23 cellular contexts compared by ENCODE assay signal in the genomic region with DNA sequence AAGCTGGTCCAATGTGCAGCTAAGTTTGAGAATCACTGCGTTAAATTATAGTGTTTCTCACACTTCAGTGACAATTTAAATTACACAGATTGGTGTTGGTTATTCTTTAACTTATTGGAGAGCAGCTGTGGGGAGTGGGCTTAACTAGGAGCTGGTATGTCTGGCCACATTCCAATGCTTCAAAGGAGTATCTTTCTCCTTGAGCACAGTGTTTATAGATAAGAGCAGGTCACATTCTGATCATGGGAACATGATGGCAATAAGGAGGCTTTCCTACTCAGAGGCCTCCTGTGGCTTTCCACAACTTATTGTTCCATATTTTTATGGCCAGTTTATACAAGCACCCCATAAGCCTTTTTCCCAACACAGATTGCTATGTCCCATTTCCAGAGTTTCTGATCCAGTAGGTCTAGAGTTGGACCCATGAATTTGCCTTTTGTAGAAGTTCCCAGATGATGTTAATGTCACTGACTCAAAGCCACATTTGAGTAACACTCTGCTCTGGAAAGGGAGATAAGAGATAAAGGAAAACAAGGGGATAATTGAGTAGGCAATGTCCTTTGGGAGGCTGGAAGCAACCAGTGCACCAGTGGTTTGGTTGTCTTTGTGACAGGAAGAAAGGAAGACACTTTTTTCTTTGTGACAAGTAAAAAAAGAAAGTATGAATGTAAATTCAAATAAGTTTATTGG. TPM values are rescaled to one million over a fixed set of nuclear protein-coding genes. Genes with fewer than 3 reads are reported as not detected.
A peak's percentile ranks its signal among the peaks of the same experiment; 100 is the strongest.
DNase-seq lines count a peak whose midpoint lies in the region; ATAC-seq, FAIRE-seq and TF ChIP-seq lines count a peak whose summit lies in the region.
"Had no signal": no experiment of that assay in that cellular context is flagged by ENCODE, and none has a peak within 500 bp of the region (broad histone marks: within the 10 kb centered on the region; RNA-seq: fewer than 3 reads in every experiment).

No MANE protein-coding gene starts in this region.

- no peak overlapping the region for H3K4me3 Mint-ChIP-seq in nephron

- H3K9ac ChIP-seq in endothelial cell of umbilical vein (replicated peaks; ENCODE audit: extremely low read depth, insufficient read depth, low read length), result no peak overlapping the region
- H3K9ac ChIP-seq: SK-N-SH had no signal

- H3K27me3 ChIP-seq in endothelial cell of umbilical vein (ENCODE audit: control insufficient read depth in 2 of 2, insufficient read depth in 2 of 2, low read length in 2 of 2), result no peaks in the 10 kb centered on the region
- H3K27me3 ChIP-seq: MG63 had no signal

- no peaks in the 10 kb centered on the region for H3K79me2 ChIP-seq in endothelial cell of umbilical vein (ENCODE audit: control insufficient read depth, insufficient read depth, low read length)

- intact Hi-C loops in endothelial cell of umbilical vein (cut with micrococcal nuclease), result no loop called here

- FAIRE-seq in endothelial cell of umbilical vein (lab: Jason Lieb, UNC), result no peak
- FAIRE-seq: D721Med, GM18507 had no signal

- ATAC-seq in HG02884 (IDR thresholded peaks at IDR 0.05; ENCODE audit: unreplicated experiment) (no peak), GM18861 (IDR thresholded peaks at IDR 0.05; ENCODE audit: unreplicated experiment) (no peak)

- H2AFZ ChIP-seq in endothelial cell of umbilical vein (ENCODE audit: low read depth, low read length), result no peak overlapping the region

- no peaks in the 10 kb centered on the region for H3K4me1 Mint-ChIP-seq in nephron

- H3K27ac ChIP-seq in endothelial cell of umbilical vein (ENCODE audit: insufficient read depth, low read depth, low read length), result no peak overlapping the region

- peaks cover 5% of the 10 kb centered on the region for H3K4me1 ChIP-seq in endothelial cell of umbilical vein (ENCODE audit: control insufficient read depth, extremely low read depth, insufficient read depth, low read length)

- H3K27ac Mint-ChIP-seq in nephron, result peak overlapping the region; percentile 33 to 73 (median 45)

- H3K9me3 Mint-ChIP-seq in nephron, result no peaks in the 10 kb centered on the region

- H3K9me3 ChIP-seq in endothelial cell of umbilical vein (replicated peaks; ENCODE audit: control insufficient read depth, insufficient read depth, low read length), result no peaks in the 10 kb centered on the region
- H3K9me3 ChIP-seq: MG63, SK-N-SH had no signal

- H3K9me1 ChIP-seq in endothelial cell of umbilical vein (replicated peaks; ENCODE audit: control insufficient read depth, extremely low read depth, insufficient read depth, low read length), result no peaks in the 10 kb centered on the region

- dilution Hi-C loops in endothelial cell of umbilical vein (cut with MboI; ENCODE audit: extremely low pct_ligation_motif_present, low sequenced_read_pairs), result no loop called here

- BruUV-seq in endothelial cell of umbilical vein (replicated peaks; lab: Mats Ljungman, UMichigan), result no TSS peak

- DNase-seq in ELF-1 (ENCODE audit: low read depth, low spot score) (peak; percentile 6), HuH-7 (ENCODE audit: low spot score) (peak; percentile 3), endothelial cell of umbilical vein (ENCODE audit: low read depth, low spot score) (no peak), AML-193 (lab: John Stamatoyannopoulos, UW) (no peak)
- DNase-seq: H7; IMR-90; KG1; MG63; NCI-H2029; NCI-H446 treated with DMSO at 0.1 percent for 48 hours; NCI-H526; NCI-H82; NK-92 treated with Interleukin-12 subunit alpha and Interleukin-12 subunit beta, amount 100 ng/mL, for 24 hours; RPMI8226; SHP77 treated with DMSO at 0.1 percent for 48 hours; SK-N-SH; SW 1271 had no signal

- no peak overlapping the region for H3K4me2 ChIP-seq in endothelial cell of umbilical vein (ENCODE audit: insufficient read depth, low read length)
- H3K4me2 ChIP-seq: SK-N-SH had no signal

- TF ChIP-seq CTCF in endothelial cell of umbilical vein (IDR thresholded peaks at IDR 0.05; ENCODE audit: extremely low read depth in 1 of 2, insufficient read depth in 1 of 2, low read depth in 1 of 2, low read length in 2 of 2) (no peak), nephron (IDR thresholded peaks at IDR 0.05; ENCODE audit: unreplicated experiment in 3 of 3) (no peak)

- no peaks in the 10 kb centered on the region for H3K36me3 ChIP-seq in endothelial cell of umbilical vein (ENCODE audit: control insufficient read depth in 2 of 2, extremely low read depth in 1 of 2, insufficient read depth in 2 of 2, low read length in 2 of 2)
- H3K36me3 ChIP-seq: MG63 had no signal

- H3K4me3 ChIP-seq in endothelial cell of umbilical vein (replicated peaks in 1 of 3; ENCODE audit: insufficient read depth in 1 of 3, low read depth in 1 of 3, low read length in 3 of 3), result no peak overlapping the region
- H3K4me3 ChIP-seq: MG63 had no signal

- CTCF ChIA-PET in endothelial cell of umbilical vein (lab: Charles Lee), result no interaction called here

- POLR2A ChIA-PET in endothelial cell of umbilical vein (lab: Charles Lee), result no interaction called here

- no peaks in the 10 kb centered on the region for H3K36me3 Mint-ChIP-seq in nephron (ENCODE audit: low read depth)

- H3K27me3 Mint-ChIP-seq in nephron (ENCODE audit: low read depth), result peaks cover 4% of the 10 kb centered on the region

- TF ChIP-seq POLR2A in endothelial cell of umbilical vein (IDR thresholded peaks at IDR 0.05; ENCODE audit: low read depth, low read length), result no peak

- no peaks in the 10 kb centered on the region for H4K20me1 ChIP-seq in endothelial cell of umbilical vein (replicated peaks; ENCODE audit: control insufficient read depth, extremely low read depth, insufficient read depth, low read length)

TF ChIP-seq in endothelial cell of umbilical vein, 7 proteins besides CTCF, POLR2A, EP300 and RAD21:
- TF ChIP-seq, protein P1, sequence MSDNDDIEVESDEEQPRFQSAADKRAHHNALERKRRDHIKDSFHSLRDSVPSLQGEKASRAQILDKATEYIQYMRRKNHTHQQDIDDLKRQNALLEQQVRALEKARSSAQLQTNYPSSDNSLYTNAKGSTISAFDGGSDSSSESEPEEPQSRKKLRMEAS (IDR thresholded peaks at IDR 0.05; ENCODE audit: insufficient read depth, insufficient read length), result no peak
- TF ChIP-seq GATA2 (IDR thresholded peaks at IDR 0.05; ENCODE audit: insufficient read depth, insufficient read length, low read depth, low read length), result peak; percentile 13

RNA-seq across cellular contexts. Expression of a gene that starts 33.0 kb away (rescaled TPM):
- total RNA-seq in endothelial cell of umbilical vein, result 81.5 and 91.8 TPM in 2 replicates
- polyA plus RNA-seq in endothelial cell of umbilical vein, result 91.7 and 105 TPM in 2 replicates
- polyA plus RNA-seq in endothelial cell of umbilical vein (2011; cell fraction: cytosol; rRNA removed), result 55.7 and 69.9 TPM in 2 replicates
- 149 and 153 TPM in 2 replicates for polyA plus RNA-seq in endothelial cell of umbilical vein (2011; cell fraction: nucleus; rRNA removed)
- polyA plus RNA-seq in endothelial cell of umbilical vein (2012), result 56.7 and 72.9 TPM in 2 replicates
- 157 and 172 TPM in 2 replicates for polyA minus RNA-seq in endothelial cell of umbilical vein
- 3.5 TPM for polyA minus RNA-seq in endothelial cell of umbilical vein (2011; cell fraction: cytosol; rRNA and poly(A)+ RNA removed)
- polyA minus RNA-seq in endothelial cell of umbilical vein (2011; cell fraction: nucleus; rRNA and poly(A)+ RNA removed), result 282 and 350 TPM in 2 replicates
- total RNA-seq: G401 had no signal

Comparison
In these comparisons a context has a peak if more than half of its experiments do, and no peak if none do; other contexts are left out.
1. DNase-seq: peak in ELF-1 (single experiment) and HuH-7 (single experiment); none in endothelial cell of umbilical vein (single experiment) and AML-193 (0 of 2).